1 cellular context compared by ENCODE assay signal in the genomic region with DNA sequence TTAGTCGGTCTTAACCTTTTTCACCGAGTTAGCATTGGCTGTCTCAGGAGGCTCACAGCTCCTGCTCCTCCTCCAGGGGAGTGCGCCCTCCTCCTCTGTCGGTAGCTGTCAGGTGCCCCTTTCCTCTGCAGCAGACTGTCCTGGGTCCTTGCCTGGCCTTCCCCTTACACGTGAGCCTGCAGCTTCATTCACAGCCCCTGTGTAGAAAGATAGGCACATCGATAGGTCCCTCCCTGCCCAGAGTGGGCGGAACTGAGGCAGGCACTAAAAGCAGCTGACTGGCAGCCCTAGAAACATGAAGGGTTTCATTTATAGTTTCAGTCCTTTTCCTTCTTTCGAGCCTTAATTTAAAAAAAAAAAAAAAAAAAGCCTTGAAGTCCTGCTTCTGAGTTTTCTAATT.
TF ChIP-seq lines count a peak whose summit lies in the region.

No MANE protein-coding gene starts in this region.

TF ChIP-seq in IMR-90, 13 proteins besides CTCF, POLR2A, EP300 and RAD21 (continued from another document):
- TF ChIP-seq ELK1 (IDR thresholded peaks at IDR 0.05; ENCODE audit: borderline replicate concordance, low read depth, low read length) (no peak), CHD1 (IDR thresholded peaks at IDR 0.05; ENCODE audit: low read depth, low read length) (no peak), MAFK (IDR thresholded peaks at IDR 0.05; ENCODE audit: low read depth, low read length) (no peak), FOS (IDR thresholded peaks at IDR 0.05; ENCODE audit: low read depth, low read length) (no peak), USF2 (IDR thresholded peaks at IDR 0.05; ENCODE audit: low read depth, low read length) (no peak), RCOR1 (IDR thresholded peaks at IDR 0.05; ENCODE audit: insufficient replicate concordance, low read length) (no peak), SMC3 (IDR thresholded peaks at IDR 0.05; ENCODE audit: low read depth, low read length) (no peak)
